Comparison of ENCODE assay signal across 36 cellular contexts in the genomic region with DNA sequence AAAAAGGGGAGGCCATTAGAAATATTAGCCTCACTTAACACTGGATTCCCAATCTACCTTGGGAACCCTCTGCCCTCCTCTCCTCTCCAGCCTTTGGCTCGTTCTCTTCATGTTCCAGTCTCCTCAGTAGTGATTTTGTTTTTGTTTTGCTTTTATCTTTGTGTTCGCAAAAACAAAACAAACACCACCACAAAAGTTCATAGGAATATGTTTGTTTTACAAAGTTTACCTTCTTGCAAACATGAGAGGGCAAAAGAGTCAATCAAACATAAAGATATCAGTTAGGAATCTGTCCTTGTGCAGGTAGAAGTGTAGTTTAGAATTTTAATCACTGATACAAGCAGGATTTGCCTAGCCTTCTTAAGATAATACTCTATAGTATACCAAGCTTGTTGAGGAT.
"Had no signal": no experiment of that assay in that cellular context is flagged by ENCODE, and none has a peak within 500 bp of the region (broad histone marks: within the 10 kb centered on the region; RNA-seq: fewer than 3 reads in every experiment).

No MANE protein-coding gene starts in this region.

- H3K27me3 Mint-ChIP-seq: activated B cell treated with CpG ODN at 0.5 μM for 24 hours; activated CD4-positive, alpha-beta memory T cell treated with anti-CD3 and anti-CD28 coated beads for 36 hours; activated CD4-positive, alpha-beta T cell treated with anti-CD3 and anti-CD28 coated beads, Interleukin-2, amount 10 ng/mL, durations not matched to agents 24 days and 14 days; activated CD8-positive, alpha-beta T cell treated with anti-CD3 and anti-CD28 coated beads for 36 hours; activated naive CD8-positive, alpha-beta T cell treated with anti-CD3 and anti-CD28 coated beads for 36 hours; activated T-helper 17 cell treated with anti-CD3 and anti-CD28 coated beads, Interleukin-2, amount 50 U/mL, for 72 hours had no signal

- H3K36me3 ChIP-seq: adrenal gland, brain microvascular endothelial cell, breast epithelium had no signal

- ATAC-seq: activated CD8-positive, alpha-beta T cell treated with anti-CD3 and anti-CD28 coated beads for 36 hours; activated naive CD4-positive, alpha-beta T cell treated with anti-CD3 and anti-CD28 coated beads, Interleukin-2, amount 50 U/mL, for 72 hours; activated T-cell treated with anti-CD3 and anti-CD28 coated beads, Interleukin-2, amount 50 U/mL, for 4 hours; activated T-cell treated with anti-CD3 and anti-CD28 coated beads, Interleukin-2, amount 50 U/mL, for 72 hours; activated T-helper 17 cell treated with anti-CD3 and anti-CD28 coated beads, Interleukin-2, amount 50 U/mL, for 72 hours; body of pancreas had no signal

- H3K4me1 Mint-ChIP-seq: activated B cell treated with CpG ODN at 0.5 μM for 24 hours; activated CD4-positive, alpha-beta T cell treated with anti-CD3 and anti-CD28 coated beads, Interleukin-2, amount 10 ng/mL, durations not matched to agents 24 days and 14 days; activated naive CD8-positive, alpha-beta T cell treated with anti-CD3 and anti-CD28 coated beads for 36 hours; activated T-helper 17 cell treated with anti-CD3 and anti-CD28 coated beads, Interleukin-2, amount 50 U/mL, for 72 hours had no signal

- H3K27me3 ChIP-seq: adrenal gland, body of pancreas, brain microvascular endothelial cell, breast epithelium had no signal

- H3K4me3 Mint-ChIP-seq: activated B cell treated with CpG ODN at 0.5 μM for 24 hours; activated CD4-positive, alpha-beta memory T cell treated with anti-CD3 and anti-CD28 coated beads for 36 hours; activated CD4-positive, alpha-beta T cell treated with anti-CD3 and anti-CD28 coated beads, Interleukin-2, amount 10 ng/mL, durations not matched to agents 24 days and 14 days; activated CD8-positive, alpha-beta T cell treated with anti-CD3 and anti-CD28 coated beads for 36 hours; activated naive CD4-positive, alpha-beta T cell treated with anti-CD3 and anti-CD28 coated beads for 36 hours; activated naive CD8-positive, alpha-beta T cell treated with anti-CD3 and anti-CD28 coated beads for 36 hours; activated T-cell treated with anti-CD3 and anti-CD28 coated beads, Interleukin-2, amount 50 U/mL, for 4 hours; activated T-cell treated with anti-CD3 and anti-CD28 coated beads, Interleukin-2, amount 50 U/mL, for 72 hours; activated T-helper 1 cell treated with anti-CD3 and anti-CD28 coated beads, Interleukin-12 subunit alpha, Interleukin-12 subunit beta, Interleukin-2, Interleukin-4 antibody, amounts not matched to agents 30 ng/mL and 10 ng/mL and 1 ng/mL, durations not matched to agents 14 hours and 24 hours and 36 hours; activated T-helper 17 cell treated with anti-CD3 and anti-CD28 coated beads, Interleukin-2, amount 50 U/mL, for 72 hours; T-helper 1 cell treated with Interleukin-12 subunit alpha and Interleukin-12 subunit beta and Interleukin-4 antibody, amounts not matched to agents 30 μg/mL and 1 μg/mL, for 36 hours; T-helper 2 cell treated with Interferon-gamma antibody and Interleukin-4, amounts not matched to agents 5 μg/mL and 100 μg/mL, for 36 hours had no signal

- H3K27ac ChIP-seq: adrenal gland, body of pancreas, brain microvascular endothelial cell, breast epithelium, VCaP had no signal

- H3K4me1 ChIP-seq: adrenal gland, body of pancreas, breast epithelium had no signal

- H3K4me3 ChIP-seq: adrenal gland, body of pancreas, breast epithelium had no signal

- DNase-seq: activated B cell treated with CpG ODN at 0.5 μM for 24 hours; activated CD4-positive, alpha-beta memory T cell treated with anti-CD3 and anti-CD28 coated beads for 36 hours; activated CD4-positive, alpha-beta T cell treated with anti-CD3 and anti-CD28 coated beads for 4 hours; activated CD4-positive, alpha-beta T cell treated with anti-CD3 and anti-CD28 coated beads, Interleukin-2, amount 10 ng/mL, durations not matched to agents 24 days and 14 days; activated CD4-positive, alpha-beta T cell treated with anti-CD3 and anti-CD28 coated beads, Interleukin-2, amount 50 U/mL, for 1 hour; activated CD4-positive, alpha-beta T cell treated with anti-CD3 and anti-CD28 coated beads, Interleukin-2, amount 50 U/mL, for 4 hours; activated CD4-positive, CD25-positive, alpha-beta regulatory T cell treated with anti-CD3 and anti-CD28 coated beads, Interleukin-2, amount 50 U/mL, for 72 hours; activated CD8-positive, alpha-beta memory T cell treated with anti-CD3 and anti-CD28 coated beads, Interleukin-2, amount 50 U/mL, for 4 hours; activated CD8-positive, alpha-beta T cell treated with anti-CD3 and anti-CD28 coated beads for 36 hours; activated effector memory CD4-positive, alpha-beta T cell treated with anti-CD3 and anti-CD28 coated beads, Interleukin-2, amount 50 U/mL, for 16 hours; activated gamma-delta T cell treated with Interleukin-2 at 50 U/mL for 16 hours; activated naive CD4-positive, alpha-beta T cell; activated naive CD4-positive, alpha-beta T cell treated with anti-CD3 and anti-CD28 coated beads for 36 hours; activated naive CD4-positive, alpha-beta T cell treated with anti-CD3 and anti-CD28 coated beads, Interleukin-2, amount 50 U/mL, for 16 hours; activated naive CD8-positive, alpha-beta T cell treated with anti-CD3 and anti-CD28 coated beads for 36 hours; activated T-cell treated with anti-CD3 and anti-CD28 coated beads for 4 hours; activated T-cell treated with anti-CD3 and anti-CD28 coated beads, Interleukin-2, amount 50 U/mL, for 1 hour; activated T-cell treated with anti-CD3 and anti-CD28 coated beads, Interleukin-2, amount 50 U/mL, for 4 hours; activated T-cell treated with anti-CD3 and anti-CD28 coated beads, Interleukin-2, amount 50 U/mL, for 72 hours; adrenal gland; amniotic stem cell; aorta; body of pancreas; brain microvascular endothelial cell; central memory CD4-positive, alpha-beta T cell; T-helper 2 cell; T-helper 9 cell had no signal

- H3K9me3 Mint-ChIP-seq: activated CD4-positive, alpha-beta T cell treated with anti-CD3 and anti-CD28 coated beads, Interleukin-2, amount 10 ng/mL, durations not matched to agents 24 days and 14 days; activated T-helper 1 cell treated with anti-CD3 and anti-CD28 coated beads, Interleukin-12 subunit alpha, Interleukin-12 subunit beta, Interleukin-2, Interleukin-4 antibody, amounts not matched to agents 30 ng/mL and 10 ng/mL and 1 ng/mL, durations not matched to agents 14 hours and 24 hours and 36 hours; activated T-helper 17 cell treated with anti-CD3 and anti-CD28 coated beads, Interleukin-2, amount 50 U/mL, for 72 hours had no signal

- FAIRE-seq: astrocyte, TTC549 had no signal

- H3K27ac Mint-ChIP-seq: activated B cell treated with CpG ODN at 0.5 μM for 24 hours; activated CD4-positive, alpha-beta memory T cell treated with anti-CD3 and anti-CD28 coated beads for 36 hours; activated CD4-positive, alpha-beta T cell treated with anti-CD3 and anti-CD28 coated beads, Interleukin-2, amount 10 ng/mL, durations not matched to agents 24 days and 14 days; activated CD8-positive, alpha-beta T cell treated with anti-CD3 and anti-CD28 coated beads for 36 hours; activated naive CD4-positive, alpha-beta T cell treated with anti-CD3 and anti-CD28 coated beads for 36 hours; activated naive CD4-positive, alpha-beta T cell treated with anti-CD3 and anti-CD28 coated beads, Interleukin-2, amount 50 U/mL, for 72 hours; activated naive CD8-positive, alpha-beta T cell treated with anti-CD3 and anti-CD28 coated beads for 36 hours; activated T-cell treated with anti-CD3 and anti-CD28 coated beads, Interleukin-2, amount 50 U/mL, for 72 hours; activated T-helper 1 cell treated with anti-CD3 and anti-CD28 coated beads, Interleukin-12 subunit alpha, Interleukin-12 subunit beta, Interleukin-2, Interleukin-4 antibody, amounts not matched to agents 30 ng/mL and 10 ng/mL and 1 ng/mL, durations not matched to agents 14 hours and 24 hours and 36 hours; activated T-helper 17 cell treated with anti-CD3 and anti-CD28 coated beads, Interleukin-2, amount 50 U/mL, for 72 hours; T-helper 1 cell treated with Interleukin-12 subunit alpha and Interleukin-12 subunit beta and Interleukin-4 antibody, amounts not matched to agents 30 μg/mL and 1 μg/mL, for 36 hours; T-helper 2 cell treated with Interferon-gamma antibody and Interleukin-4, amounts not matched to agents 5 μg/mL and 100 μg/mL, for 36 hours had no signal

- H3K9me3 ChIP-seq: adrenal gland had no signal

- H3K36me3 Mint-ChIP-seq: activated CD4-positive, alpha-beta memory T cell treated with anti-CD3 and anti-CD28 coated beads for 36 hours; activated naive CD4-positive, alpha-beta T cell treated with anti-CD3 and anti-CD28 coated beads, Interleukin-2, amount 50 U/mL, for 72 hours; activated naive CD8-positive, alpha-beta T cell treated with anti-CD3 and anti-CD28 coated beads for 36 hours had no signal
